In the genomic region with DNA sequence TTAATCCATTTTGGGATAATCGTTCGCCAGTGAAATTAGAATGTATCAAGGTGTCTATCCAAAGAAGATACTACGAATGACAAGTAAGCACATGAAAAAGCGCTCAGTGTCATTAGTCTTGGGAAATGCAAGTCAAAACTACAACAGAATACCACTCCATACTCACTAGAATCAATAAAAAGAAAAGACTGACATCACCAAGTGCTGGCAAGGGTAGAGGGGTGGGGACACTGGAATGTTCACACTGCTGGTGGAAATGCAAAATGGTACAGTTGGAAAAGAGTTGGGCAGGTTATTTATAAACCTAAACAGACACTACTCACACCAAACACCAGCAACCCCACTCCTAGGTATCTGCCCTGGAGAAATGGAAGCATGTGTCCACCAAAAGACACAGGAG, we compare ENCODE assay signal across 9 cellular contexts. TPM values are rescaled to one million over a fixed set of nuclear protein-coding genes. Genes with fewer than 3 reads are reported as not detected.
DNase-seq lines count a peak whose midpoint lies in the region; ATAC-seq and TF ChIP-seq lines count a peak whose summit lies in the region.
"Had no signal": no experiment of that assay in that cellular context is flagged by ENCODE, and none has a peak within 500 bp of the region (broad histone marks: within the 10 kb centered on the region; RNA-seq: fewer than 3 reads in every experiment).

No MANE protein-coding gene starts in this region.

- CTCF ChIA-PET in CD8-positive, alpha-beta memory T cell (lab: Charles Lee), result interaction anchor here (1.6 kb wide), 1 partner anchor 11 kb away, joined by 5 read pairs; a partner anchor contains a TSS

- H3K4me1 ChIP-seq in CD8-positive, alpha-beta memory T cell (ENCODE audit: insufficient read depth, low read length), result peaks cover 100% of the 10 kb centered on the region
- H3K4me1 ChIP-seq in esophagus squamous epithelium (peaks cover 91 to 100% (median 98%) of the 10 kb centered on the region in 3 donors), gastrocnemius medialis (peaks cover 98 to 99% of the 10 kb centered on the region in 2 donors)

- TF ChIP-seq POLR2A in esophagus squamous epithelium (IDR thresholded peaks at IDR 0.05) (no peak), gastrocnemius medialis (IDR thresholded peaks at IDR 0.05) (no peak)

- H3K27ac Mint-ChIP-seq in CD8-positive, alpha-beta memory T cell, result peak overlapping the region; percentile 88 to 99 (median 94)

- H3K27me3 ChIP-seq in CD8-positive, alpha-beta memory T cell (ENCODE audit: insufficient read depth, low read length, poor library complexity, severe bottlenecking), result no peaks in the 10 kb centered on the region
- no peaks in the 10 kb centered on the region for H3K27me3 ChIP-seq in esophagus squamous epithelium
- no peaks in the 10 kb centered on the region for H3K27me3 ChIP-seq in gastrocnemius medialis

- peaks cover 0 to 85% (median 11%) of the 10 kb centered on the region in 3 donors for H3K36me3 Mint-ChIP-seq in CD8-positive, alpha-beta memory T cell

- H3K4me3 ChIP-seq in CD8-positive, alpha-beta memory T cell (ENCODE audit: low read length), result no peak overlapping the region
- H3K4me3 ChIP-seq in WI38 (ENCODE audit: low read depth, low read length) (peak overlapping the region; percentile 41; the same call in 1 of the 2 replicates), esophagus squamous epithelium (peak overlapping the region in 1 of 4 donors; percentile 15), gastrocnemius medialis (peak overlapping the region in 1 of 4 donors; percentile 21)
- H3K4me3 ChIP-seq: skin epidermis had no signal

- in situ Hi-C loops in gastrocnemius medialis (cut with MboI; ENCODE audit: low sequenced_read_pairs in 4 of 4), result no loop called here

- TF ChIP-seq CTCF in WI38 (IDR thresholded peaks at IDR 0.05; ENCODE audit: low read depth, low read length) (no peak), esophagus squamous epithelium (IDR thresholded peaks at IDR 0.05) (no peak), gastrocnemius medialis (IDR thresholded peaks at IDR 0.05 in 4 of 5, conservative IDR thresholded peaks at IDR 0.05 in 1 of 5) (no peak)

- no peaks in the 10 kb centered on the region for H3K9me3 ChIP-seq in CD8-positive, alpha-beta memory T cell (ENCODE audit: low read length)
- H3K9me3 ChIP-seq in esophagus squamous epithelium (no peaks in the 10 kb centered on the region), gastrocnemius medialis (no peaks in the 10 kb centered on the region)

- intact Hi-C loops in esophagus squamous epithelium (cut with DNase I), result no loop called here
- intact Hi-C loops in gastrocnemius medialis (cut with DNase I; ENCODE audit: low total_unique reads), result no loop called here

- no peaks in the 10 kb centered on the region for H3K27me3 Mint-ChIP-seq in CD8-positive, alpha-beta memory T cell

- H3K9me3 Mint-ChIP-seq in CD8-positive, alpha-beta memory T cell, result no peaks in the 10 kb centered on the region

- no peak overlapping the region for H3K27ac ChIP-seq in CD8-positive, alpha-beta memory T cell (ENCODE audit: low read depth, low read length)
- peak overlapping the region; percentile 69 to 93 (median 88) for H3K27ac ChIP-seq in esophagus squamous epithelium
- H3K27ac ChIP-seq in gastrocnemius medialis, result peak overlapping the region; percentile 92 to 99 (median 95)

- POLR2A ChIA-PET in CD8-positive, alpha-beta memory T cell (lab: Charles Lee), result interaction anchor here (1.0 kb wide), 1 partner anchor 9 kb away, joined by 4 read pairs; no protein-coding TSS in a partner anchor

- peak overlapping the region; percentile 51 to 71 (median 63) for H3K4me3 Mint-ChIP-seq in CD8-positive, alpha-beta memory T cell

- 32 to 41% methylated on average over 4 of the region's 4 CpGs for WGBS in esophagus squamous epithelium, 2 donors

- no peak for ATAC-seq in gastrocnemius medialis
- no peak for ATAC-seq in GM18520 (IDR thresholded peaks at IDR 0.05; ENCODE audit: unreplicated experiment)
- ATAC-seq in HG02678 (IDR thresholded peaks at IDR 0.05; ENCODE audit: unreplicated experiment), result no peak

- H3K36me3 ChIP-seq in CD8-positive, alpha-beta memory T cell (ENCODE audit: insufficient read depth, low read length), result peaks cover 48% of the 10 kb centered on the region
- H3K36me3 ChIP-seq in esophagus squamous epithelium, result peaks cover 4 to 61% (median 8%) of the 10 kb centered on the region in 3 donors
- no peaks in the 10 kb centered on the region for H3K36me3 ChIP-seq in gastrocnemius medialis

- H3K4me1 Mint-ChIP-seq in CD8-positive, alpha-beta memory T cell, result peaks cover 95 to 100% (median 98%) of the 10 kb centered on the region in 3 donors

- no peak for DNase-seq in CD8-positive, alpha-beta memory T cell
- DNase-seq in esophagus squamous epithelium (lab: John Stamatoyannopoulos, UW) (no peak), gastrocnemius medialis (no peak), HuH-7 (ENCODE audit: low spot score) (no peak), NCI-H2029 treated with DMSO at 0.1 percent for 48 hours (lab: John Stamatoyannopoulos, UW) (no peak)

RNA-seq across cellular contexts. Expression of a gene that starts 11.2 kb away (rescaled TPM):
- 100 to 1,000 TPM; 409 TPM for total RNA-seq in CD8-positive, alpha-beta memory T cell
- 377 TPM for polyA plus RNA-seq in CD8-positive, alpha-beta memory T cell
- 100 to 1,000 TPM; 131 to 203 (median 171) TPM for total RNA-seq in esophagus squamous epithelium
- 10 to 100 TPM; 57.3 to 84.2 (median 72.7) TPM for total RNA-seq in gastrocnemius medialis
